ENCODE assay signal across 2 cellular contexts in genomic region chr16:81261049-81261648, GRCh38.
A peak's percentile ranks its signal among the peaks of the same experiment; 100 is the strongest.
TF ChIP-seq lines count a peak whose summit lies in the region.

No MANE protein-coding gene starts in this region.

TF ChIP-seq in SK-N-SH, 30 proteins besides CTCF, POLR2A, EP300 and RAD21:
- TF ChIP-seq NFIC (IDR thresholded peaks at IDR 0.05; ENCODE audit: borderline replicate concordance) (no peak), SMC3 (IDR thresholded peaks at IDR 0.05; ENCODE audit: low read depth, low read length) (0 out of 2 replicates have a peak, but pooled peaks have one; percentile 18), ZBTB33 (IDR thresholded peaks at IDR 0.05; ENCODE audit: borderline replicate concordance, low read depth) (no peak)

TF ChIP-seq in H1, 55 proteins besides CTCF, POLR2A, EP300 and RAD21:
- TF ChIP-seq CTBP2 (IDR thresholded peaks at IDR 0.05; ENCODE audit: borderline replicate concordance, insufficient read depth, insufficient read length, low read length), result no peak
- no peak for TF ChIP-seq RFX5 (IDR thresholded peaks at IDR 0.05; ENCODE audit: borderline replicate concordance, low read depth, low read length)
- no peak for TF ChIP-seq EZH2 (IDR thresholded peaks at IDR 0.05; ENCODE audit: low read depth, low read length, severe bottlenecking)
- TF ChIP-seq ASH2L (IDR thresholded peaks at IDR 0.05; ENCODE audit: low read length), result no peak
- TF ChIP-seq TAF1 (IDR thresholded peaks at IDR 0.05; ENCODE audit: low read depth, low read length), result no peak
- TF ChIP-seq CEBPB (IDR thresholded peaks at IDR 0.05; ENCODE audit: low read depth, low read length), result no peak
- no peak for TF ChIP-seq CHD2 (IDR thresholded peaks at IDR 0.05; ENCODE audit: low read length)
- no peak for TF ChIP-seq KDM1A (IDR thresholded peaks at IDR 0.05; ENCODE audit: borderline replicate concordance, low read length)
- no peak for TF ChIP-seq POLR2AphosphoS5 (IDR thresholded peaks at IDR 0.05; ENCODE audit: low read depth, low read length)
